ENCODE assay signal across 8 cellular contexts in the genomic region with DNA sequence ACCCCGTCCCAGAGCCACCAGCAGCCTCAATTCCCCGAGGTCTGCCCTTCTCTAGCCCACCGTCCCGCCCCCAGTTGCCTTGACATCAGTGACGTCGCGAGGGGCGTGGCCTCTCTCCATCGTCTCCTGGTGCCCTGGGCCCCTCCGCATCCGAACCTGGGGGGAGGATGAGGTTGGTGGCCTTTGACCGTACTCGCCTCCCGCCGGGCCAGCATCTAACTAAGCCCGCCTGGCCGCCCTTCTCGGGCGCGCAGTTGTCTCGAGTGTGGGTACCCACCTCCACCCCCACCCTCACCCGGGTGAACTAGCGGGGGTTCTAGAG. TPM values are rescaled to one million over a fixed set of nuclear protein-coding genes. Genes with fewer than 3 reads are reported as not detected.
DNase-seq lines count a peak whose midpoint lies in the region; ATAC-seq and TF ChIP-seq lines count a peak whose summit lies in the region.

No MANE protein-coding gene starts in this region.

- H3K27ac Mint-ChIP-seq in CD14-positive monocyte: peak overlapping the region; percentile 86 to 95 (median 93)

- H3K27me3 Mint-ChIP-seq in CD14-positive monocyte (ENCODE audit: low read depth in 3 of 3): peaks cover 0 to 3% (median 0%) of the 10 kb centered on the region in 3 donors

- no peaks in the 10 kb centered on the region for H3K9me3 Mint-ChIP-seq in CD14-positive monocyte

- no peaks in the 10 kb centered on the region for H3K36me3 ChIP-seq in endocrine pancreas (ENCODE audit: control insufficient read depth, insufficient read depth, low read length)
- H3K36me3 ChIP-seq in mesodermal cell (ENCODE audit: control insufficient read depth, insufficient read depth, low read length): no peaks in the 10 kb centered on the region

- H3K36me3 Mint-ChIP-seq in CD14-positive monocyte: no peaks in the 10 kb centered on the region

- WGBS in mesodermal cell (ENCODE audit: insufficient coverage in 2 of 2), 2 experiments: 0% methylated on average over 2 to 7 of the region's 23 CpGs

- ATAC-seq in GM19351 (IDR thresholded peaks at IDR 0.05; ENCODE audit: unreplicated experiment) (peak; percentile 52), HG03520 (IDR thresholded peaks at IDR 0.05; ENCODE audit: unreplicated experiment) (peak; percentile 37)

- peak overlapping the region; percentile 19 for H3K9ac ChIP-seq in endocrine pancreas (ENCODE audit: control insufficient read depth, insufficient read depth, low read length)

- no peak for TF ChIP-seq CTCF in CD14-positive monocyte (IDR thresholded peaks at IDR 0.05)

- no peaks in the 10 kb centered on the region for H3K27me3 ChIP-seq in endocrine pancreas (ENCODE audit: control insufficient read depth, insufficient read depth, low read length)

- no peaks in the 10 kb centered on the region for H3K9me3 ChIP-seq in endocrine pancreas (ENCODE audit: control insufficient read depth, low read length)
- no peaks in the 10 kb centered on the region for H3K9me3 ChIP-seq in mesodermal cell (ENCODE audit: control insufficient read depth, low read length)

- H3K4me3 Mint-ChIP-seq in CD14-positive monocyte: peak overlapping the region; percentile 83 to 92

- peaks cover 62% of the 10 kb centered on the region for H3K4me1 Mint-ChIP-seq in CD14-positive monocyte

- H3K27ac ChIP-seq in mesodermal cell (ENCODE audit: low read depth, low read length, severe bottlenecking): peak overlapping the region; percentile 93

- DNase-seq in CD14-positive monocyte (ENCODE audit: low spot score) (peak; percentile 71), NOMO-1 (lab: John Stamatoyannopoulos, UW; ENCODE audit: unreplicated experiment in 2 of 2) (peak; percentile 74 to 77)
- DNase-seq in activated CD8-positive, alpha-beta memory T cell treated with anti-CD3 and anti-CD28 coated beads, Interleukin-2, amount 50 U/mL, for 1 hour (ENCODE audit: extremely low read depth): peak; percentile 83
- peak; percentile 88 for DNase-seq in stimulated activated CD8-positive, alpha-beta memory T cell treated with anti-CD3 and anti-CD28 coated beads, Interleukin-15, amount 100 ng/mL, for 24 hours (ENCODE audit: low read depth)

- H3K4me3 ChIP-seq in endocrine pancreas (ENCODE audit: control insufficient read depth, insufficient read depth, low read length) (no peak overlapping the region), mesodermal cell (ENCODE audit: extremely low read depth, insufficient read depth, low read length, poor library complexity, severe bottlenecking) (peak overlapping the region; percentile 59)

- intact Hi-C loops in CD14-positive monocyte (cut with micrococcal nuclease): loop anchor here (5.0 to 10.0 kb wide), 2 partner anchors 39 to 437 kb away; partner anchors contain the start of gene DEF6 (in 1 of the 2)

- peaks cover 4% of the 10 kb centered on the region for H3K4me1 ChIP-seq in endocrine pancreas (ENCODE audit: control insufficient read depth, insufficient read depth, low read length)
- peaks cover 16% of the 10 kb centered on the region for H3K4me1 ChIP-seq in mesodermal cell (ENCODE audit: control insufficient read depth, insufficient read depth, low read length, poor library complexity, severe bottlenecking)

RNA-seq across cellular contexts. Expression of gene ARMC12, which starts 5.5 kb away (rescaled TPM):
- not detected for polyA plus RNA-seq in CD14-positive monocyte
- 1.2 TPM for polyA plus RNA-seq in mesodermal cell (2013, experiment 1 of 2)
- 1.3 TPM for polyA plus RNA-seq in mesodermal cell (2013, experiment 2 of 2)

RNA-seq across cellular contexts. Expression of gene FKBP5, which starts 42.7 kb away (rescaled TPM):
- polyA plus RNA-seq in CD14-positive monocyte: 10 to 100 TPM; 56.9 to 58.5 TPM
- 19.1 TPM for polyA plus RNA-seq in mesodermal cell (2013, experiment 1 of 2)
- 18.8 TPM for polyA plus RNA-seq in mesodermal cell (2013, experiment 2 of 2)

RNA-seq across cellular contexts. Expression of gene CLPSL2, which starts 45.0 kb away (rescaled TPM):
- polyA plus RNA-seq in CD14-positive monocyte: not detected
- polyA plus RNA-seq in mesodermal cell (2013, experiment 1 of 2): 1.0 TPM
- not detected for polyA plus RNA-seq in mesodermal cell (2013, experiment 2 of 2)

RNA-seq across cellular contexts. Expression of gene CLPSL1, which starts 49.4 kb away (rescaled TPM):
- polyA plus RNA-seq in CD14-positive monocyte: not detected
- not detected for polyA plus RNA-seq in mesodermal cell (2013, experiment 1 of 2)
- polyA plus RNA-seq in mesodermal cell (2013, experiment 2 of 2): not detected
